ENCODE assay signal across 20 cellular contexts in genomic region chr1:72690871-72691270, GRCh38.
DNase-seq lines count a peak whose midpoint lies in the region; ATAC-seq, FAIRE-seq and TF ChIP-seq lines count a peak whose summit lies in the region.
"Had no signal": no experiment of that assay in that cellular context is flagged by ENCODE, and none has a peak within 500 bp of the region (broad histone marks: within the 10 kb centered on the region; RNA-seq: fewer than 3 reads in every experiment).

No MANE protein-coding gene starts in this region.

- H3K27ac ChIP-seq in A549 (no peak overlapping the region), GM23338 (ENCODE audit: low read depth) (no peak overlapping the region), PC-3 (ENCODE audit: low read length) (no peak overlapping the region), mesendoderm (ENCODE audit: low read depth, low read length) (no peak overlapping the region)

- H3K36me3 ChIP-seq in GM23338 (ENCODE audit: insufficient read depth) = 0 out of 2 replicates have a peak, but pooled peaks cover 5% of the 10 kb centered on the region
- H3K36me3 ChIP-seq in PC-3 (ENCODE audit: low read depth, low read length) = peaks cover 8% of the 10 kb centered on the region
- no peaks in the 10 kb centered on the region for H3K36me3 ChIP-seq in mesendoderm (ENCODE audit: control insufficient read depth, insufficient read depth, low read length)
- H3K36me3 ChIP-seq: BE2C had no signal

- H3K27me3 ChIP-seq in GM23338 (ENCODE audit: insufficient read depth) = no peaks in the 10 kb centered on the region
- H3K27me3 ChIP-seq in PC-3 (ENCODE audit: low read length) = no peaks in the 10 kb centered on the region
- H3K27me3 ChIP-seq in mesendoderm (ENCODE audit: insufficient read depth, low read length, poor library complexity) = no peaks in the 10 kb centered on the region
- H3K27me3 ChIP-seq: BE2C had no signal

- H3K36me3 Mint-ChIP-seq in GM23338 (ENCODE audit: low read depth) = peaks cover 62% of the 10 kb centered on the region
- H3K36me3 Mint-ChIP-seq: CD4-positive, CD25-positive, alpha-beta regulatory T cell; CD8-positive, alpha-beta memory T cell had no signal

- ATAC-seq in A549 (no peak), GM23338 (no peak), PC-3 (no peak)
- ATAC-seq: K562 had no signal

- BruUV-seq in PC-3 (replicated peaks; lab: Mats Ljungman, UMichigan) = no TSS peak

- H3K9me3 ChIP-seq in A549 (no peaks in the 10 kb centered on the region), PC-3 (ENCODE audit: low read length) (peaks cover 21% of the 10 kb centered on the region)
- H3K9me3 ChIP-seq: BE2C had no signal

- no peaks in the 10 kb centered on the region for H3K9me2 ChIP-seq in GM23338 (ENCODE audit: insufficient read depth)
- no peaks in the 10 kb centered on the region for H3K9me2 ChIP-seq in PC-3 (replicated peaks; ENCODE audit: low read length)

- H3K23ac ChIP-seq in mesendoderm (ENCODE audit: low read length) = no peak overlapping the region

- no peaks in the 10 kb centered on the region for H3K27me3 Mint-ChIP-seq in GM23338 (ENCODE audit: insufficient read depth, low read depth, poor library complexity)
- H3K27me3 Mint-ChIP-seq: CD4-positive, CD25-positive, alpha-beta regulatory T cell had no signal

- no peak overlapping the region for H2AFZ ChIP-seq in GM23338
- H2AFZ ChIP-seq in PC-3 (ENCODE audit: low read length) = no peak overlapping the region

- H4K20me1 ChIP-seq in GM23338 (replicated peaks; ENCODE audit: insufficient read depth) = no peaks in the 10 kb centered on the region
- no peaks in the 10 kb centered on the region for H4K20me1 ChIP-seq in PC-3 (ENCODE audit: low read length)

- H2AK5ac ChIP-seq in mesendoderm (ENCODE audit: low read length) = no peak overlapping the region

- H3K9ac ChIP-seq in PC-3 (ENCODE audit: low read length) (no peak overlapping the region), mesendoderm (ENCODE audit: low read length) (no peak overlapping the region)

- no peak overlapping the region for H2BK120ac ChIP-seq in mesendoderm (ENCODE audit: low read depth, low read length)

- H3K56ac ChIP-seq in mesendoderm (ENCODE audit: low read length) = no peak overlapping the region

- H3K4me3 ChIP-seq in A549 (no peak overlapping the region), GM23338 (no peak overlapping the region), PC-3 (ENCODE audit: low read length) (no peak overlapping the region), mesendoderm (ENCODE audit: low read length) (no peak overlapping the region)
- H3K4me3 ChIP-seq: K562 had no signal

- no peak overlapping the region for H2BK15ac ChIP-seq in mesendoderm (replicated peaks; ENCODE audit: low read depth)

- no peak for TF ChIP-seq POLR2A in A549 (IDR thresholded peaks at IDR 0.05; ENCODE audit: low read length)

- H3K4me3 Mint-ChIP-seq in GM23338 = no peak overlapping the region
- H3K4me3 Mint-ChIP-seq: CD4-positive, CD25-positive, alpha-beta regulatory T cell; CD8-positive, alpha-beta memory T cell; H9 had no signal

- no peak for TF ChIP-seq EP300 in A549 (IDR thresholded peaks at IDR 0.05)

- POLR2A ChIA-PET in A549 (lab: Yijun Ruan, JAX) = no interaction called here
- POLR2A ChIA-PET in PC-3 (lab: Charles Lee; ENCODE audit: unreplicated experiment) = no interaction called here

- no peak for FAIRE-seq in A549 (lab: Jason Lieb, UNC)
- FAIRE-seq: H1, HTR-8/SVneo, K562 had no signal

- no peaks in the 10 kb centered on the region for H3K79me1 ChIP-seq in mesendoderm (ENCODE audit: low read length)

- no peak overlapping the region for H3K27ac Mint-ChIP-seq in GM23338
- H3K27ac Mint-ChIP-seq: CD4-positive, CD25-positive, alpha-beta regulatory T cell; CD8-positive, alpha-beta memory T cell; H9 had no signal

- peaks cover 74% of the 10 kb centered on the region for H3K9me3 Mint-ChIP-seq in GM23338

- no peak overlapping the region for H3K18ac ChIP-seq in mesendoderm (ENCODE audit: low read length)

- no peaks in the 10 kb centered on the region for H3K4me1 Mint-ChIP-seq in GM23338
- H3K4me1 Mint-ChIP-seq: CD4-positive, CD25-positive, alpha-beta regulatory T cell; CD8-positive, alpha-beta memory T cell; H9 had no signal

- intact Hi-C loops in PC-3 (cut with micrococcal nuclease) = no loop called here

- DNase-seq in A549 (ENCODE audit: low read depth in 1 of 2, low spot score in 1 of 2) (no peak), GM23338 (ENCODE audit: low spot score) (peak; percentile 39), PC-3 (peak; percentile 15), mesendoderm (peak; percentile 12), islet precursor cell (no peak), MV-4-11 (lab: John Stamatoyannopoulos, UW) (no peak)
- DNase-seq: ACHN; BE2C; C1 segment of cervical spinal cord; CD4-positive, CD25-positive, alpha-beta regulatory T cell; CD8-positive, alpha-beta memory T cell; COR-L47; DMS 273 treated with DMSO at 0.1 percent for 48 hours; DMS79; GF-D8; H9; IMR-90 had no signal

- H3K4ac ChIP-seq in mesendoderm (ENCODE audit: low read depth, low read length) = no peak overlapping the region

- no peak for TF ChIP-seq RAD21 in A549 (conservative IDR thresholded peaks at IDR 0.05 in 1 of 2, IDR thresholded peaks at IDR 0.05 in 1 of 2)

- H3F3A ChIP-seq in GM23338 (replicated peaks; ENCODE audit: low read depth) (no peaks in the 10 kb centered on the region), PC-3 (ENCODE audit: low read length, unreplicated experiment) (no peaks in the 10 kb centered on the region)

- no peak overlapping the region for H2BK5ac ChIP-seq in mesendoderm (ENCODE audit: low read length)

- no peak overlapping the region for H4K8ac ChIP-seq in mesendoderm (ENCODE audit: low read depth, low read length)

- no peak overlapping the region for H4K5ac ChIP-seq in mesendoderm (ENCODE audit: low read length)

- no peak overlapping the region for H3K4me2 ChIP-seq in A549
- no peak overlapping the region for H3K4me2 ChIP-seq in GM23338
- H3K4me2 ChIP-seq in PC-3 (ENCODE audit: low read length) = no peak overlapping the region
- H3K4me2 ChIP-seq in mesendoderm (ENCODE audit: low read length) = no peak overlapping the region

- no peaks in the 10 kb centered on the region for H3K4me1 ChIP-seq in A549
- H3K4me1 ChIP-seq in GM23338 (ENCODE audit: insufficient read depth) = no peaks in the 10 kb centered on the region
- no peaks in the 10 kb centered on the region for H3K4me1 ChIP-seq in PC-3 (ENCODE audit: insufficient read depth, low read length)
- no peaks in the 10 kb centered on the region for H3K4me1 ChIP-seq in mesendoderm (ENCODE audit: control insufficient read depth, low read depth, low read length)
- H3K4me1 ChIP-seq: BE2C had no signal

- TF ChIP-seq CTCF in A549 (IDR thresholded peaks at IDR 0.05) (no peak), GM23338 (conservative IDR thresholded peaks at IDR 0.05; ENCODE audit: low read depth in 2 of 2) (no peak), PC-3 (conservative IDR thresholded peaks at IDR 0.05; ENCODE audit: low read depth, low read length) (no peak)

- CTCF ChIA-PET in A549 (lab: Yijun Ruan, JAX) (no interaction called here), PC-3 (lab: Charles Lee) (no interaction called here)

- H3K79me2 ChIP-seq in GM23338 (replicated peaks; ENCODE audit: insufficient read depth) (no peaks in the 10 kb centered on the region), PC-3 (ENCODE audit: low read length) (no peaks in the 10 kb centered on the region), mesendoderm (ENCODE audit: control insufficient read depth, insufficient read depth, low read length) (no peaks in the 10 kb centered on the region)

TF ChIP-seq in A549, 52 proteins besides CTCF, POLR2A, EP300 and RAD21:
- TF ChIP-seq RNF2 (IDR thresholded peaks at IDR 0.05; ENCODE audit: borderline replicate concordance, low read depth) (no peak), ZFP36 (IDR thresholded peaks at IDR 0.05; ENCODE audit: borderline replicate concordance, partially characterized antibody) (peak; percentile 62), CEBPB (IDR thresholded peaks at IDR 0.05) (no peak)
TF ChIP-seq in A549: peak in this region for 1.

TF ChIP-seq in GM23338, 12 proteins besides CTCF, POLR2A, EP300 and RAD21 (continues in another document):
- TF ChIP-seq JUNB (IDR thresholded peaks at IDR 0.05; ENCODE audit: unreplicated experiment) (no peak), POLR2AphosphoS5 (IDR thresholded peaks at IDR 0.05; ENCODE audit: low read depth) (no peak)

Comparison
In these comparisons a context has a peak if more than half of its experiments do, and no peak if none do; other contexts are left out.
1. DNase-seq: peak in GM23338 (single experiment), PC-3 (single experiment) and mesendoderm (single experiment); none in A549 (0 of 2), islet precursor cell (single experiment) and MV-4-11 (single experiment).